Comparison of ENCODE assay signal across 21 cellular contexts in the genomic region with DNA sequence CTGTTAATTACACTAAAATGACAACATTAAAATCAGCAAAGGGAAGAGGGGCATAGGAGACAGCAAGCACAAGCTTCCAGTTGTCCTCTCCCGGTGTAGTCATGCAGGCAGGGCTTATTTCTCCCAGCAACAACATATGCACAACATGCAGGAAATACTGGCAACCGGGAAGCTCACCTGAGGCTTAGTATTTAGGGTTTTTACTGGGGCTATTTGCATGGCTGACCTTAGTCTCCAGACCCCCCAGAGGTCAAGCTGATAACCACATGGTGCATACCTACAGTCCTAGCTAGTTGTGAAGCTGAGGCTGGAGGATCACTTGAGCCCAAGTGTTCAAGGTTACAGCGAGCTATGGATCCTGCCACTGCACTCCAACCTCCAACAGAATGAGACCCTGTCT. TPM values are rescaled to one million over a fixed set of nuclear protein-coding genes. Genes with fewer than 3 reads are reported as not detected.
DNase-seq lines count a peak whose midpoint lies in the region; ATAC-seq, FAIRE-seq and TF ChIP-seq lines count a peak whose summit lies in the region.
"Had no signal": no experiment of that assay in that cellular context is flagged by ENCODE, and none has a peak within 500 bp of the region (broad histone marks: within the 10 kb centered on the region; RNA-seq: fewer than 3 reads in every experiment).

No MANE protein-coding gene starts in this region.

- H3K36me3 ChIP-seq in GM23338 (ENCODE audit: insufficient read depth) (no peaks in the 10 kb centered on the region), HUES64 (ENCODE audit: insufficient read depth, low read length) (no peaks in the 10 kb centered on the region), H1 (ENCODE audit: control insufficient read depth in 2 of 4, insufficient read depth in 4 of 4, low read length in 3 of 4) (no peaks in the 10 kb centered on the region)

- no peak overlapping the region for H2BK5ac ChIP-seq in H1 (ENCODE audit: low read depth, low read length)

- POLR2A ChIA-PET in H1 (lab: Charles Lee; ENCODE audit: partially characterized antibody), result interaction anchor here (1.0 to 1.3 kb wide), 4 partner anchors 15 to 152 kb away, joined by 3 to 4 read pairs (median 4); no protein-coding TSS in a partner anchor

- H3K27me3 Mint-ChIP-seq in GM23338 (ENCODE audit: insufficient read depth, low read depth, poor library complexity), result no peaks in the 10 kb centered on the region
- H3K27me3 Mint-ChIP-seq: CD8-positive, alpha-beta memory T cell had no signal

- TF ChIP-seq CTCF in GM23338 (conservative IDR thresholded peaks at IDR 0.05; ENCODE audit: low read depth in 2 of 2) (no peak), H1 (IDR thresholded peaks at IDR 0.05; ENCODE audit: control extremely low read depth in 1 of 3, insufficient read depth in 1 of 3, low read depth in 1 of 3, low read length in 3 of 3) (peak in 1 of 3 experiments; percentile 9; a peak in 1 of 4 replicates)

- no peak overlapping the region for H2BK120ac ChIP-seq in H1 (replicated peaks; ENCODE audit: low read depth, low read length)

- no peaks in the 10 kb centered on the region for H3K27me3 ChIP-seq in GM23338 (ENCODE audit: insufficient read depth)
- no peaks in the 10 kb centered on the region for H3K27me3 ChIP-seq in HUES64 (ENCODE audit: insufficient read depth, low read length)
- H3K27me3 ChIP-seq in H1 (replicated peaks in 1 of 4; ENCODE audit: control insufficient read depth in 3 of 4, extremely low read depth in 1 of 4, insufficient read depth in 3 of 4, low read length in 3 of 4), result no peaks in the 10 kb centered on the region

- CTCF ChIA-PET in H1 (lab: Charles Lee; ENCODE audit: partially characterized antibody), result interaction anchor here (0.7 to 1.9 kb wide), 4 partner anchors 14 to 35 kb away, joined by 3 to 4 read pairs (median 4); no protein-coding TSS in a partner anchor

- no peaks in the 10 kb centered on the region for H3K9me3 Mint-ChIP-seq in GM23338
- H3K9me3 Mint-ChIP-seq: CD8-positive, alpha-beta memory T cell; T-helper 2 cell treated with Interferon-gamma antibody and Interleukin-4, amounts not matched to agents 5 μg/mL and 100 μg/mL, for 36 hours had no signal

- no peak overlapping the region for H2BK20ac ChIP-seq in H1 (ENCODE audit: low read length)

- 0 out of 2 replicates have a peak overlapping the region, but pooled peaks have one; percentile 66 for H2BK15ac ChIP-seq in H1 (ENCODE audit: low read length)

- TF ChIP-seq POLR2A in H1 (IDR thresholded peaks at IDR 0.05; ENCODE audit: control extremely low read depth in 1 of 2, low read depth in 2 of 2, low read length in 2 of 2), result no peak

- H3K27ac ChIP-seq in GM23338 (ENCODE audit: low read depth) (peak overlapping the region; percentile 51), HUES64 (ENCODE audit: low read depth, low read length) (peak overlapping the region; percentile 42), H1 (ENCODE audit: low read depth, low read length) (no peak overlapping the region)
- H3K27ac ChIP-seq: SK-N-MC had no signal

- H3K4ac ChIP-seq in H1 (replicated peaks; ENCODE audit: insufficient read length, low read depth, low read length), result no peak overlapping the region

- H4K8ac ChIP-seq in H1 (ENCODE audit: extremely low read depth, insufficient read depth, low read length), result no peak overlapping the region

- H3K4me1 Mint-ChIP-seq in GM23338, result peaks cover 32% of the 10 kb centered on the region

- no peak overlapping the region for H4K5ac ChIP-seq in H1 (ENCODE audit: insufficient read length, low read depth, low read length)

- no peaks in the 10 kb centered on the region for H3K36me3 Mint-ChIP-seq in GM23338 (ENCODE audit: low read depth)

- no peak for TF ChIP-seq EP300 in H1 (IDR thresholded peaks at IDR 0.05; ENCODE audit: borderline replicate concordance in 1 of 2, low read depth in 2 of 2, low read length in 2 of 2)

- no peak overlapping the region for H3K18ac ChIP-seq in H1 (ENCODE audit: extremely low read depth, low read length)

- H3K27ac Mint-ChIP-seq in GM23338, result no peak overlapping the region
- H3K27ac Mint-ChIP-seq: T-helper 2 cell treated with Interferon-gamma antibody and Interleukin-4, amounts not matched to agents 5 μg/mL and 100 μg/mL, for 36 hours had no signal

- 0 out of 3 replicates have a peak overlapping the region, but pooled peaks have one; percentile 10 for H3K4me3 Mint-ChIP-seq in GM23338
- H3K4me3 Mint-ChIP-seq: CD8-positive, alpha-beta memory T cell; T-helper 2 cell treated with Interferon-gamma antibody and Interleukin-4, amounts not matched to agents 5 μg/mL and 100 μg/mL, for 36 hours had no signal

- ATAC-seq in GM23338 (peak; percentile 97), GM18907 (IDR thresholded peaks at IDR 0.05; ENCODE audit: unreplicated experiment) (no peak)

- H3K9me3 ChIP-seq in HUES64 (ENCODE audit: insufficient read depth, low read depth, low read length) (no peaks in the 10 kb centered on the region), H1 (ENCODE audit: insufficient read depth in 2 of 2, low read depth in 1 of 2, low read length in 1 of 2) (no peaks in the 10 kb centered on the region)

- H4K91ac ChIP-seq in H1 (replicated peaks; ENCODE audit: insufficient read length, low read length), result no peak overlapping the region

- H3K4me2 ChIP-seq in GM23338 (peak overlapping the region; percentile 68), H1 (ENCODE audit: insufficient read depth in 1 of 2, low read depth in 2 of 2, low read length in 2 of 2) (peak overlapping the region; percentile 26 to 36; a peak in 2 of 4 replicates)

- H3K9ac ChIP-seq in HUES64 (ENCODE audit: low read depth, low read length), result no peak overlapping the region
- H3K9ac ChIP-seq in H1 (replicated peaks in 1 of 4; ENCODE audit: extremely low read depth in 1 of 4, low read depth in 3 of 4, low read length in 3 of 4), result no peak overlapping the region

- no peak overlapping the region for H3K14ac ChIP-seq in H1 (ENCODE audit: insufficient read length)

- no peak overlapping the region for H2AK5ac ChIP-seq in H1 (ENCODE audit: low read depth, low read length)

- H4K20me1 ChIP-seq in GM23338 (replicated peaks; ENCODE audit: insufficient read depth) (no peaks in the 10 kb centered on the region), H1 (replicated peaks in 1 of 2; ENCODE audit: control insufficient read depth in 1 of 2, insufficient read depth in 2 of 2, low read length in 2 of 2) (no peaks in the 10 kb centered on the region)

- no peaks in the 10 kb centered on the region for H3K9me2 ChIP-seq in GM23338 (ENCODE audit: insufficient read depth)

- H3K23me2 ChIP-seq in H1 (ENCODE audit: low read depth, low read length), result peaks cover 2% of the 10 kb centered on the region; the same call in 1 of the 2 replicates

- H2AFZ ChIP-seq in GM23338 (no peak overlapping the region), H1 (ENCODE audit: low read length) (no peak overlapping the region)

- H2BK12ac ChIP-seq in H1 (ENCODE audit: low read depth, low read length), result no peak overlapping the region

- no peak overlapping the region for H3K4me3 ChIP-seq in GM23338
- H3K4me3 ChIP-seq in HUES64 (ENCODE audit: low read length), result no peak overlapping the region
- H3K4me3 ChIP-seq in H1 (ENCODE audit: extremely low read depth in 1 of 4, insufficient read depth in 2 of 4, low read depth in 3 of 4, low read length in 4 of 4), result no peak overlapping the region; a peak in 1 of 8 replicates
- H3K4me3 ChIP-seq: SK-N-MC had no signal

- H3K79me1 ChIP-seq in H1 (ENCODE audit: low read depth, low read length), result no peaks in the 10 kb centered on the region

- no peak overlapping the region for H3K56ac ChIP-seq in H1 (replicated peaks; ENCODE audit: insufficient read length, low read depth, low read length)

- peaks cover 32% of the 10 kb centered on the region for H3K4me1 ChIP-seq in GM23338 (ENCODE audit: insufficient read depth)
- H3K4me1 ChIP-seq in HUES64 (ENCODE audit: insufficient read depth, low read length), result peaks cover 32% of the 10 kb centered on the region
- H3K4me1 ChIP-seq in H1 (replicated peaks in 1 of 4; ENCODE audit: control insufficient read depth in 3 of 4, insufficient read depth in 4 of 4, low read length in 3 of 4), result peaks cover 0 to 10% (median 5%) of the 10 kb centered on the region in 4 experiments; a peak in 5 of 7 replicates

- peak; percentile 82 for DNase-seq in GM23338 (ENCODE audit: low spot score)
- DNase-seq in H1 (ENCODE audit: low read depth in 1 of 2, low spot score in 2 of 2), result no peak
- DNase-seq in iPS-NIHi11 (ENCODE audit: low spot score), result peak; percentile 23
- DNase-seq in NCI-H774 (lab: John Stamatoyannopoulos, UW), result no peak
- DNase-seq in stimulated activated CD4-positive, alpha-beta T cell treated with anti-CD3 and anti-CD28 coated beads, Interleukin-4, amount 100 ng/mL, for 4 hours, result no peak
- DNase-seq in DMS53 treated with DMSO at 0.1 percent for 48 hours (lab: John Stamatoyannopoulos, UW; ENCODE audit: unreplicated experiment), result no peak
- DNase-seq: ACHN; C1 segment of cervical spinal cord; CD8-positive, alpha-beta memory T cell; DMS53; KBM-7; NCI-H1417; NCI-H187 treated with DMSO at 0.1 percent for 48 hours; NCI-H526 treated with DMSO at 0.1 percent for 48 hours; SHP77 had no signal

- 25% methylated on average over 3 of the region's 3 CpGs for WGBS in HUES64
- WGBS in H1 (ENCODE audit: extremely low coverage in 1 of 2, insufficient coverage in 1 of 2, insufficient read length in 1 of 2, insufficient replicate concordance in 2 of 2, low coverage in 1 of 2, low lambda C conversion rate in 2 of 2, missing lambda C conversion rate in 1 of 2), 2 experiments, result 42% methylated on average over 3 of the region's 3 CpGs; no CpG with 5 or more reads in 1 of the 2 experiments

- no peaks in the 10 kb centered on the region for H3F3A ChIP-seq in GM23338 (replicated peaks; ENCODE audit: low read depth)

- FAIRE-seq in H1 (lab: Jason Lieb, UNC), result peak; percentile 86
- FAIRE-seq: GM19239, HTR-8/SVneo had no signal

- peak in 1 of 2 experiments; percentile 41; a peak in 2 of 4 replicates for TF ChIP-seq RAD21 in H1 (IDR thresholded peaks at IDR 0.05 in 1 of 2, conservative IDR thresholded peaks at IDR 0.05 in 1 of 2; ENCODE audit: low read depth in 2 of 2, low read length in 2 of 2)

- H3K79me2 ChIP-seq in GM23338 (replicated peaks; ENCODE audit: insufficient read depth) (peaks cover 96% of the 10 kb centered on the region), H1 (ENCODE audit: control insufficient read depth in 1 of 2, insufficient read depth in 2 of 2, low read length in 2 of 2) (peaks cover 0 to 93% of the 10 kb centered on the region in 2 experiments; a peak in 3 of 4 replicates)

- H3K23ac ChIP-seq in H1 (ENCODE audit: insufficient read length), result no peak overlapping the region

RNA-seq across cellular contexts. Expression of gene JMJD1C, which starts 12.8 kb away (rescaled TPM):
- total RNA-seq in GM23338 (2014; rRNA removed; shearing (Covaris generic)), result 405 and 435 TPM in 2 replicates
- polyA plus RNA-seq in GM23338 (2016; fragmentation: Nextera tagmentation; extraction: Ambion mirVana), result 272 and 333 TPM in 2 replicates
- 86.9 TPM for polyA plus RNA-seq in HUES64 (2013, experiment 1 of 2)
- 94.8 TPM for polyA plus RNA-seq in HUES64 (2013, experiment 2 of 2)
- 208 and 210 TPM in 2 replicates for total RNA-seq in H1 (2021; fragmentation: NEBNext Ultra II Directional; extraction: Animal tissue kit (Norgen Biotek cat#: 25700))
- 39.2 and 54.5 TPM in 2 replicates for polyA plus RNA-seq in H1 (2011; rRNA removed)
- polyA plus RNA-seq in H1 (2011; cell fraction: cytosol; rRNA removed), result 70.2 TPM
- 85.1 TPM for polyA plus RNA-seq in H1 (2011; cell fraction: nucleus; rRNA removed)
- 40.3 to 94.5 TPM (median 62.6 TPM) in 4 replicates for polyA plus RNA-seq in H1 (2012, experiment 1 of 2)
- 8.6 TPM for polyA plus RNA-seq in H1 (2012, experiment 2 of 2)
- polyA plus RNA-seq in H1 (2013, experiment 1 of 2), result 141 TPM
- 130 TPM for polyA plus RNA-seq in H1 (2013, experiment 2 of 2)
- 505 and 669 TPM in 2 replicates for polyA minus RNA-seq in H1 (2011; rRNA and poly(A)+ RNA removed)
- 116 TPM for polyA minus RNA-seq in H1 (2011; cell fraction: cytosol; rRNA and poly(A)+ RNA removed)
- polyA minus RNA-seq in H1 (2011; cell fraction: nucleus; rRNA and poly(A)+ RNA removed), result 616 TPM

RNA-seq across cellular contexts. Expression of gene REEP3, which starts 42.6 kb away (rescaled TPM):
- total RNA-seq in GM23338 (2014; rRNA removed; shearing (Covaris generic)), result 29.5 and 31.9 TPM in 2 replicates
- polyA plus RNA-seq in GM23338 (2016; fragmentation: Nextera tagmentation; extraction: Ambion mirVana) (47.2 and 48.7 TPM in 2 replicates), H1 (2011; rRNA removed) (5.1 and 5.8 TPM in 2 replicates)
- 13.1 TPM for polyA plus RNA-seq in HUES64 (2013, experiment 1 of 2)
- 16.8 TPM for polyA plus RNA-seq in HUES64 (2013, experiment 2 of 2)
- 31.5 and 32.6 TPM in 2 replicates for total RNA-seq in H1 (2021; fragmentation: NEBNext Ultra II Directional; extraction: Animal tissue kit (Norgen Biotek cat#: 25700))
- 10.8 TPM for polyA plus RNA-seq in H1 (2011; cell fraction: cytosol; rRNA removed)
- 3.6 TPM for polyA plus RNA-seq in H1 (2011; cell fraction: nucleus; rRNA removed)
- 6.3 to 15.1 TPM (median 9.5 TPM) in 4 replicates for polyA plus RNA-seq in H1 (2012, experiment 1 of 2)
- polyA plus RNA-seq in H1 (2012, experiment 2 of 2), result 3.4 TPM
- 21.2 TPM for polyA plus RNA-seq in H1 (2013, experiment 1 of 2)
- polyA plus RNA-seq in H1 (2013, experiment 2 of 2), result 26.0 TPM
- 4.4 and 6.1 TPM in 2 replicates for polyA minus RNA-seq in H1 (2011; rRNA and poly(A)+ RNA removed)
- 8.2 TPM for polyA minus RNA-seq in H1 (2011; cell fraction: cytosol; rRNA and poly(A)+ RNA removed)
- polyA minus RNA-seq in H1 (2011; cell fraction: nucleus; rRNA and poly(A)+ RNA removed), result 6.1 TPM

Comparison
In these comparisons a context has a peak if more than half of its experiments do, and no peak if none do; other contexts are left out.
1. DNase-seq: peak in GM23338 (single experiment) and iPS-NIHi11 (single experiment); none in H1 (0 of 2), NCI-H774 (single experiment), stimulated activated CD4-positive, alpha-beta T cell treated with anti-CD3 and anti-CD28 coated beads, Interleukin-4, amount 100 ng/mL, for 4 hours (0 of 2) and DMS53 treated with DMSO at 0.1 percent for 48 hours (single experiment).